ENCODE assay signal across 12 cellular contexts in the genomic region with DNA sequence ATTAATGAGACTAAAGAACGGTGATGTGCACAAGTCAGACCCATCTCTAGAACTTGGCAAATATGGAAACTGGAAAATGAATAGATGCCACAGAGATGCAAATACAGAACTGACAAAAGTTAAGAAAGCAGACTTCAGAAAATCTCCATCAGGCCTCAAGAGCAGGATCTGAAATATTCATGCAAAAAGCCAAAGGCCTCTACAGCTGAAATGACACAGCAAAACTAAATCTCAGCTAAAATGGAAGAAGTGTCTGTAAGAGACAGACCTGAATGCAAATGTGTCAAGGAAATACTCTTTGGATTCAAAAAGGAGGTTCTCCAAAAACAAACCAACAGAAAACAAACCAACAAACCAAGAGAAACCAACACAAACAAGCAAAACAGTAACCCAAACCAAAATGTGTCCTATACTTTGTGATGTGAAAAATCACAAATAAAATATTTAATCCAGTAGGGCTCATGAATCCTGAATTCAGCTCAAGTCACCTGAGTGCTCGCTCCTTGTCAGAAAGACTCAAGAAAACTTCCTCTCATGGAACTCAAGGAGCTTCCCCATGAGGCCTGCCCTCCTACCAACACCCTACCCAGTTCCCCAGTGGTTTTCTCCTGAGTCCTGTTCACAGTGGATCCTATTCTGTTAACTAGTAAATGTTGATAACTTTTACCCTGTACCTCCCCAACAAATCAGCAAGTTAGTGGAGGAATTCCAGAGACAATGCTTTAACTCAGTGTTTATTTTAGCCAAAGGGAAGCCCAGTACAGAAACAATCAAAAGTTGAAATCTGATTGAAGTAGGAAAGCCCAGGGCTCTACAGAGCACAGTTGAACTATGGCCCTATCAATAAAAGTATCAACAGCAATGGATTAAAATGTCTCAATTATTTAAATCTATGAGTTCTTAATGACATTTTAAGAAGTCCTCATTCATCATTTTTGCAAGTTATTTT. TPM values are rescaled to one million over a fixed set of nuclear protein-coding genes. Genes with fewer than 3 reads are reported as not detected.
A peak's percentile ranks its signal among the peaks of the same experiment; 100 is the strongest.
DNase-seq lines count a peak whose midpoint lies in the region; ATAC-seq and TF ChIP-seq lines count a peak whose summit lies in the region.
"Had no signal": no experiment of that assay in that cellular context is flagged by ENCODE, and none has a peak within 500 bp of the region (broad histone marks: within the 10 kb centered on the region; RNA-seq: fewer than 3 reads in every experiment).

No MANE protein-coding gene starts in this region.

- POLR2A ChIA-PET in Panc1 (lab: Charles Lee): no interaction called here

- H3K36me3 Mint-ChIP-seq in stimulated activated naive CD8-positive, alpha-beta T cell treated with anti-CD3 and anti-CD28 coated beads, Interleukin-15, Interleukin-2, amounts not matched to agents 100 ng/mL and 50 ng/mL, for 24 hours (ENCODE audit: low read depth): peaks cover 73% of the 10 kb centered on the region

- no peak for DNase-seq in stimulated activated naive CD8-positive, alpha-beta T cell treated with anti-CD3 and anti-CD28 coated beads, Interleukin-15, amount 100 ng/mL, for 72 hours
- DNase-seq in Panc1 (ENCODE audit: low read depth, low spot score): no peak
- DNase-seq in lower lobe of right lung: no peak
- no peak for DNase-seq in NCI-H446 (lab: John Stamatoyannopoulos, UW)
- DNase-seq in pons (ENCODE audit: low spot score): no peak
- DNase-seq in RPMI8226: no peak
- DNase-seq: AML-193, left cardiac atrium, NCI-H1417 treated with DMSO at 0.1 percent for 48 hours, WERI-Rb-1 had no signal

- no peaks in the 10 kb centered on the region for H3K9me3 Mint-ChIP-seq in stimulated activated naive CD8-positive, alpha-beta T cell treated with anti-CD3 and anti-CD28 coated beads, Interleukin-15, Interleukin-2, amounts not matched to agents 100 ng/mL and 50 ng/mL, for 24 hours
- no peaks in the 10 kb centered on the region for H3K9me3 Mint-ChIP-seq in stimulated activated naive CD8-positive, alpha-beta T cell treated with anti-CD3 and anti-CD28 coated beads, Interleukin-15, amount 100 ng/mL, for 72 hours

- H3K4me3 Mint-ChIP-seq in stimulated activated naive CD8-positive, alpha-beta T cell treated with anti-CD3 and anti-CD28 coated beads, Interleukin-15, Interleukin-2, amounts not matched to agents 100 ng/mL and 50 ng/mL, for 24 hours: no peak overlapping the region
- H3K4me3 Mint-ChIP-seq in stimulated activated naive CD8-positive, alpha-beta T cell treated with anti-CD3 and anti-CD28 coated beads, Interleukin-15, amount 100 ng/mL, for 72 hours: no peak overlapping the region

- no TSS peak for BruUV-seq in Panc1 (replicated peaks; lab: Mats Ljungman, UMichigan)

- H3K27ac ChIP-seq in Panc1 (ENCODE audit: low read length): peak overlapping the region; percentile 67
- H3K27ac ChIP-seq in lower lobe of right lung: peak overlapping the region; percentile 25
- H3K27ac ChIP-seq: WERI-Rb-1 had no signal

- TF ChIP-seq CTCF in Panc1 (IDR thresholded peaks at IDR 0.05) (no peak), lower lobe of right lung (IDR thresholded peaks at IDR 0.05) (no peak)

- H3K4me1 ChIP-seq in Panc1 (ENCODE audit: control insufficient read depth, insufficient read depth, low read length) (peaks cover 28% of the 10 kb centered on the region), lower lobe of right lung (peaks cover 32% of the 10 kb centered on the region)

- H3K27me3 ChIP-seq in Panc1 (ENCODE audit: control insufficient read depth, insufficient read depth, low read length) (no peaks in the 10 kb centered on the region), lower lobe of right lung (ENCODE audit: low read depth) (no peaks in the 10 kb centered on the region)

- intact Hi-C loops in Panc1 (cut with micrococcal nuclease; ENCODE audit: unreplicated experiment): no loop called here
- intact Hi-C loops in lower lobe of right lung (cut with DNase I): no loop called here

- in situ Hi-C loops in Panc1 (cut with HindIII; ENCODE audit: low pct_unique_long_range_greater_than_20kb, low sequenced_read_pairs): no loop called here

- H3K9me3 ChIP-seq in Panc1 (ENCODE audit: control insufficient read depth, insufficient read depth, low read depth, low read length): no peaks in the 10 kb centered on the region
- no peaks in the 10 kb centered on the region for H3K9me3 ChIP-seq in lower lobe of right lung

- peaks cover 73% of the 10 kb centered on the region for H3K4me1 Mint-ChIP-seq in stimulated activated naive CD8-positive, alpha-beta T cell treated with anti-CD3 and anti-CD28 coated beads, Interleukin-15, Interleukin-2, amounts not matched to agents 100 ng/mL and 50 ng/mL, for 24 hours (ENCODE audit: low read depth)
- peaks cover 38% of the 10 kb centered on the region for H3K4me1 Mint-ChIP-seq in stimulated activated naive CD8-positive, alpha-beta T cell treated with anti-CD3 and anti-CD28 coated beads, Interleukin-15, amount 100 ng/mL, for 72 hours

- no peak overlapping the region for H3K4me3 ChIP-seq in Panc1 (ENCODE audit: low read depth in 2 of 2, low read length in 2 of 2)
- H3K4me3 ChIP-seq in lower lobe of right lung: no peak overlapping the region

- CTCF ChIA-PET in Panc1 (lab: Charles Lee): no interaction called here

- peak overlapping the region; percentile 29 for H3K27ac Mint-ChIP-seq in stimulated activated naive CD8-positive, alpha-beta T cell treated with anti-CD3 and anti-CD28 coated beads, Interleukin-15, Interleukin-2, amounts not matched to agents 100 ng/mL and 50 ng/mL, for 24 hours
- H3K27ac Mint-ChIP-seq in stimulated activated naive CD8-positive, alpha-beta T cell treated with anti-CD3 and anti-CD28 coated beads, Interleukin-15, amount 100 ng/mL, for 72 hours: peak overlapping the region in 1 of 2 donors; percentile 61

- H3K36me3 ChIP-seq in Panc1 (ENCODE audit: control insufficient read depth, insufficient read depth, low read length): peaks cover 9% of the 10 kb centered on the region; the same call in 1 of the 2 replicates
- peaks cover 17% of the 10 kb centered on the region for H3K36me3 ChIP-seq in lower lobe of right lung

- no peaks in the 10 kb centered on the region for H3K27me3 Mint-ChIP-seq in stimulated activated naive CD8-positive, alpha-beta T cell treated with anti-CD3 and anti-CD28 coated beads, Interleukin-15, Interleukin-2, amounts not matched to agents 100 ng/mL and 50 ng/mL, for 24 hours
- H3K27me3 Mint-ChIP-seq in stimulated activated naive CD8-positive, alpha-beta T cell treated with anti-CD3 and anti-CD28 coated beads, Interleukin-15, amount 100 ng/mL, for 72 hours: no peaks in the 10 kb centered on the region

- ATAC-seq in stimulated activated naive CD8-positive, alpha-beta T cell treated with anti-CD3 and anti-CD28 coated beads, Interleukin-15, amount 100 ng/mL, for 72 hours: no peak
- no peak for ATAC-seq in Panc1
- no peak for ATAC-seq in lower lobe of right lung
- ATAC-seq in GM19455 (IDR thresholded peaks at IDR 0.05; ENCODE audit: unreplicated experiment): no peak
- ATAC-seq: left cardiac atrium had no signal

RNA-seq across cellular contexts. Expression of gene MRPS27, which starts 14.6 kb away (rescaled TPM):
- total RNA-seq in Panc1 (2021; ENCODE audit: unreplicated experiment) (67.2 TPM), lower lobe of right lung (35.1 TPM)
- polyA plus RNA-seq in Panc1 (2012; ENCODE audit: insufficient read length): 43.7 TPM

RNA-seq across cellular contexts. Expression of gene PTCD2, which starts 14.7 kb away (rescaled TPM):
- total RNA-seq in Panc1 (2021; ENCODE audit: unreplicated experiment): 13.0 TPM
- 8.2 TPM for polyA plus RNA-seq in Panc1 (2012; ENCODE audit: insufficient read length)
- 5.9 TPM for total RNA-seq in lower lobe of right lung
